22 cellular contexts compared by ENCODE assay signal in the genomic region with DNA sequence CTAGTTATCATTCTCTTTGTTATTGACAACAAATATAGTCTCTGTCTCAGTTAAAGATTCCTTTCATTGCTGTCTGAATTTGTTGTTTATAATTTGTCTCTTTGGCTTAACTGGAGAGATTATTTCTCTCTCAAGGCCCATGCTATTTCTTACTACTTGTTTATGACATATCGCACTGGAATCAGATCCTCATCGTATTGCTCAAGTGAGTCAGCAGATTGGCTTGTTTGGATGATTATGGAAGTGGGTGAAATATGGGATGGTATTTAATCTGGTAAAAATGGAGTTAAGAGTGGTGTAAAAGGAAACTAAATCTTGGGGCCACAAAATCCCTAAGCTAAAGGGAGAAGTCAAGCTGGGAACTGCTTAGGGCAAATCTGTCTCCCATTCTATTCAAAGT.
A peak's percentile ranks its signal among the peaks of the same experiment; 100 is the strongest.
DNase-seq lines count a peak whose midpoint lies in the region; ATAC-seq, FAIRE-seq and TF ChIP-seq lines count a peak whose summit lies in the region.
"Had no signal": no experiment of that assay in that cellular context is flagged by ENCODE, and none has a peak within 500 bp of the region (broad histone marks: within the 10 kb centered on the region; RNA-seq: fewer than 3 reads in every experiment).

No MANE protein-coding gene starts in this region.

- no peaks in the 10 kb centered on the region for H3K4me1 Mint-ChIP-seq in CD4-positive, alpha-beta memory T cell
- H3K4me1 Mint-ChIP-seq: activated T-helper 17 cell treated with anti-CD3 and anti-CD28 coated beads, Interleukin-2, amount 50 U/mL, for 72 hours; CD8-positive, alpha-beta memory T cell; stimulated activated naive B cell treated with anti-CD40 and anti-IgM and Interleukin-4, amounts not matched to agents 10 μg/mL and 1 μg/mL and 100 μg/mL, for 72 hours had no signal

- no peak for TF ChIP-seq RAD21 in A549 (conservative IDR thresholded peaks at IDR 0.05 in 1 of 2, IDR thresholded peaks at IDR 0.05 in 1 of 2)

- POLR2A ChIA-PET in A549 (lab: Yijun Ruan, JAX) = no interaction called here
- POLR2A ChIA-PET in CD4-positive, alpha-beta memory T cell (lab: Charles Lee; ENCODE audit: partially characterized antibody) = no interaction called here

- H3K4me1 ChIP-seq in A549 (peaks cover 15% of the 10 kb centered on the region; the same call in 2 of the 3 replicates), adipocyte (ENCODE audit: control insufficient read depth, insufficient read depth, low read length) (peaks cover 5% of the 10 kb centered on the region)
- H3K4me1 ChIP-seq in CD4-positive, alpha-beta memory T cell (ENCODE audit: insufficient read depth, low read length) = no peaks in the 10 kb centered on the region
- H3K4me1 ChIP-seq: gastroesophageal sphincter, left lung, tibial nerve had no signal

- FAIRE-seq in A549 (lab: Jason Lieb, UNC) (no peak), H54 (lab: Jason Lieb, UNC) (peak; percentile 96), frontal cortex (lab: Jason Lieb, UNC) (no peak)

- TF ChIP-seq POLR2A in A549 (IDR thresholded peaks at IDR 0.05; ENCODE audit: low read length) (no peak), H54 (IDR thresholded peaks at IDR 0.05; ENCODE audit: low read depth, low read length) (no peak)

- no peak overlapping the region for H3K4me3 ChIP-seq in A549
- H3K4me3 ChIP-seq in adipocyte (ENCODE audit: low read length) = no peak overlapping the region
- H3K4me3 ChIP-seq in fibroblast of the aortic adventitia (ENCODE audit: low read depth, low read length) = no peak overlapping the region
- no peak overlapping the region for H3K4me3 ChIP-seq in CD4-positive, alpha-beta memory T cell (ENCODE audit: low read length in 2 of 2)
- H3K4me3 ChIP-seq: gastroesophageal sphincter, left lung, tibial nerve had no signal

- H3K27me3 ChIP-seq in adipocyte (replicated peaks; ENCODE audit: control insufficient read depth, insufficient read depth, low read length) = no peaks in the 10 kb centered on the region
- no peaks in the 10 kb centered on the region for H3K27me3 ChIP-seq in CD4-positive, alpha-beta memory T cell (ENCODE audit: insufficient read depth, low read length)
- H3K27me3 ChIP-seq: gastroesophageal sphincter, left lung, neutrophil, tibial nerve had no signal

- no peak for TF ChIP-seq CTCF in A549 (IDR thresholded peaks at IDR 0.05)
- no peak for TF ChIP-seq CTCF in fibroblast of the aortic adventitia (IDR thresholded peaks at IDR 0.05; ENCODE audit: insufficient read depth, low read length)

- DNase-seq in A549 (ENCODE audit: low read depth in 1 of 2, low spot score in 1 of 2) (peak; percentile 15 to 76), H54 (ENCODE audit: insufficient read length, low spot score) (no peak), adipocyte (ENCODE audit: low read depth) (peak; percentile 80), fibroblast of the aortic adventitia (ENCODE audit: low read depth) (peak; percentile 69), frontal cortex (ENCODE audit: low spot score in 2 of 2) (no peak)
- no peak for DNase-seq in stimulated activated naive CD4-positive, alpha-beta T cell treated with Interleukin-2 at 50 U/mL for 16 hours (lab: John Stamatoyannopoulos, UW)
- DNase-seq in CD4-positive, alpha-beta memory T cell = no peak
- DNase-seq: activated CD4-positive, alpha-beta T cell treated with anti-CD3 and anti-CD28 coated beads for 1 hour; CD8-positive, alpha-beta memory T cell; left lung; NCI-H2107; retina; SK-N-SH; stimulated activated CD4-positive, alpha-beta T cell treated with anti-CD3 and anti-CD28 coated beads, Interleukin-15, amount 100 ng/mL, for 24 hours; stimulated activated naive B cell treated with anti-CD40 and anti-IgM and Interleukin-4, amounts not matched to agents 10 μg/mL and 1 μg/mL and 100 μg/mL, for 72 hours; T1000 had no signal

- H3K4me3 Mint-ChIP-seq in CD4-positive, alpha-beta memory T cell = no peak overlapping the region
- H3K4me3 Mint-ChIP-seq: activated T-helper 17 cell treated with anti-CD3 and anti-CD28 coated beads, Interleukin-2, amount 50 U/mL, for 72 hours; CD8-positive, alpha-beta memory T cell; stimulated activated naive B cell treated with anti-CD40 and anti-IgM and Interleukin-4, amounts not matched to agents 10 μg/mL and 1 μg/mL and 100 μg/mL, for 72 hours had no signal

- H3K27ac Mint-ChIP-seq in CD4-positive, alpha-beta memory T cell = no peak overlapping the region
- H3K27ac Mint-ChIP-seq: activated T-helper 17 cell treated with anti-CD3 and anti-CD28 coated beads, Interleukin-2, amount 50 U/mL, for 72 hours; CD8-positive, alpha-beta memory T cell; stimulated activated naive B cell treated with anti-CD40 and anti-IgM and Interleukin-4, amounts not matched to agents 10 μg/mL and 1 μg/mL and 100 μg/mL, for 72 hours had no signal

- no peak overlapping the region for H3K9ac ChIP-seq in adipocyte (ENCODE audit: low read length)
- H3K9ac ChIP-seq: SK-N-SH had no signal

- H3K9me3 Mint-ChIP-seq in CD4-positive, alpha-beta memory T cell = peaks cover 0 to 19% (median 7%) of the 10 kb centered on the region in 8 donors

- intact Hi-C loops in CD4-positive, alpha-beta memory T cell (cut with micrococcal nuclease) = no loop called here

- CTCF ChIA-PET in A549 (lab: Yijun Ruan, JAX) = no interaction called here
- CTCF ChIA-PET in CD4-positive, alpha-beta memory T cell (lab: Charles Lee; ENCODE audit: partially characterized antibody) = interaction anchor here (1.3 kb wide), 1 partner anchor 10 kb away, joined by 3 read pairs; no protein-coding TSS in a partner anchor

- ATAC-seq in A549 (peak; percentile 76 to 87; a peak in 5 of 6 replicates), GM18858 (IDR thresholded peaks at IDR 0.05; ENCODE audit: unreplicated experiment) (no peak)
- ATAC-seq: activated T-helper 17 cell treated with anti-CD3 and anti-CD28 coated beads, Interleukin-2, amount 50 U/mL, for 72 hours; gastroesophageal sphincter; left lung; Panc1; stimulated activated naive B cell treated with anti-CD40 and anti-IgM and Interleukin-4, amounts not matched to agents 10 μg/mL and 1 μg/mL and 100 μg/mL, for 72 hours had no signal

- no peak for TF ChIP-seq EP300 in A549 (IDR thresholded peaks at IDR 0.05)

- H3K9me3 ChIP-seq in A549 (no peaks in the 10 kb centered on the region), adipocyte (ENCODE audit: control insufficient read depth, low read length) (peaks cover 10% of the 10 kb centered on the region)
- H3K9me3 ChIP-seq in CD4-positive, alpha-beta memory T cell (ENCODE audit: control insufficient read depth in 1 of 2, low read length in 2 of 2) = no peaks in the 10 kb centered on the region
- H3K9me3 ChIP-seq: gastroesophageal sphincter, neutrophil, SK-N-SH had no signal

- no peaks in the 10 kb centered on the region for H3K36me3 Mint-ChIP-seq in CD4-positive, alpha-beta memory T cell
- H3K36me3 Mint-ChIP-seq: CD8-positive, alpha-beta memory T cell; stimulated activated naive B cell treated with anti-CD40 and anti-IgM and Interleukin-4, amounts not matched to agents 10 μg/mL and 1 μg/mL and 100 μg/mL, for 72 hours had no signal

- WGBS in A549 (ENCODE audit: missing lambda C conversion rate) = 9% methylated on average over 2 of the region's 2 CpGs

- H3K27me3 Mint-ChIP-seq in CD4-positive, alpha-beta memory T cell = no peaks in the 10 kb centered on the region
- H3K27me3 Mint-ChIP-seq: activated T-helper 17 cell treated with anti-CD3 and anti-CD28 coated beads, Interleukin-2, amount 50 U/mL, for 72 hours; CD8-positive, alpha-beta memory T cell; stimulated activated naive B cell treated with anti-CD40 and anti-IgM and Interleukin-4, amounts not matched to agents 10 μg/mL and 1 μg/mL and 100 μg/mL, for 72 hours had no signal

- H3K36me3 ChIP-seq in adipocyte (ENCODE audit: control insufficient read depth, insufficient read depth, low read length, severe bottlenecking) = no peaks in the 10 kb centered on the region
- H3K36me3 ChIP-seq in CD4-positive, alpha-beta memory T cell (ENCODE audit: insufficient read depth, low read length) = no peaks in the 10 kb centered on the region
- H3K36me3 ChIP-seq: gastroesophageal sphincter, left lung, neutrophil, tibial nerve had no signal

- H3K4me2 ChIP-seq in A549 = peak overlapping the region; percentile 27; the same call in 2 of the 3 replicates
- H3K4me2 ChIP-seq: SK-N-SH had no signal

- H3K27ac ChIP-seq in A549 = peak overlapping the region; percentile 34 to 44; a peak in 4 of 6 replicates
- no peak overlapping the region for H3K27ac ChIP-seq in CD4-positive, alpha-beta memory T cell (ENCODE audit: low read depth, low read length)
- H3K27ac ChIP-seq: gastroesophageal sphincter, left lung, neutrophil, tibial nerve had no signal

TF ChIP-seq in A549, 52 proteins besides CTCF, POLR2A, EP300 and RAD21:
- TF ChIP-seq, protein P1, sequence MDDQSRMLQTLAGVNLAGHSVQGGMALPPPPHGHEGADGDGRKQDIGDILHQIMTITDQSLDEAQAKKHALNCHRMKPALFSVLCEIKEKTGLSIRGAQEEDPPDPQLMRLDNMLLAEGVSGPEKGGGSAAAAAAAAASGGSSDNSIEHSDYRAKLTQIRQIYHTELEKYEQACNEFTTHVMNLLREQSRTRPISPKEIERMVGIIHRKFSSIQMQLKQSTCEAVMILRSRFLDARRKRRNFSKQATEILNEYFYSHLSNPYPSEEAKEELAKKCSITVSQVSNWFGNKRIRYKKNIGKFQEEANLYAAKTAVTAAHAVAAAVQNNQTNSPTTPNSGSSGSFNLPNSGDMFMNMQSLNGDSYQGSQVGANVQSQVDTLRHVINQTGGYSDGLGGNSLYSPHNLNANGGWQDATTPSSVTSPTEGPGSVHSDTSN (IDR thresholded peaks at IDR 0.05) = no peak
- TF ChIP-seq MAFK (IDR thresholded peaks at IDR 0.05; ENCODE audit: partially characterized antibody) (peak; percentile 38), FOSL2 (IDR thresholded peaks at IDR 0.05) (no peak), FOSL2 (CRISPR knock-in tag; IDR thresholded peaks at IDR 0.05) (peak; percentile 67), GATA3 (IDR thresholded peaks at IDR 0.05; ENCODE audit: borderline replicate concordance) (peak; percentile 14; the same call in 1 of the 2 replicates)

Comparison
In these comparisons a context has a peak if more than half of its experiments do, and no peak if none do; other contexts are left out.
1. DNase-seq: peak in A549 (2 of 2), adipocyte (single experiment) and fibroblast of the aortic adventitia (single experiment); none in H54 (single experiment), frontal cortex (0 of 2), stimulated activated naive CD4-positive, alpha-beta T cell treated with Interleukin-2 at 50 U/mL for 16 hours (single experiment) and CD4-positive, alpha-beta memory T cell (0 of 5).